In the genomic region with DNA sequence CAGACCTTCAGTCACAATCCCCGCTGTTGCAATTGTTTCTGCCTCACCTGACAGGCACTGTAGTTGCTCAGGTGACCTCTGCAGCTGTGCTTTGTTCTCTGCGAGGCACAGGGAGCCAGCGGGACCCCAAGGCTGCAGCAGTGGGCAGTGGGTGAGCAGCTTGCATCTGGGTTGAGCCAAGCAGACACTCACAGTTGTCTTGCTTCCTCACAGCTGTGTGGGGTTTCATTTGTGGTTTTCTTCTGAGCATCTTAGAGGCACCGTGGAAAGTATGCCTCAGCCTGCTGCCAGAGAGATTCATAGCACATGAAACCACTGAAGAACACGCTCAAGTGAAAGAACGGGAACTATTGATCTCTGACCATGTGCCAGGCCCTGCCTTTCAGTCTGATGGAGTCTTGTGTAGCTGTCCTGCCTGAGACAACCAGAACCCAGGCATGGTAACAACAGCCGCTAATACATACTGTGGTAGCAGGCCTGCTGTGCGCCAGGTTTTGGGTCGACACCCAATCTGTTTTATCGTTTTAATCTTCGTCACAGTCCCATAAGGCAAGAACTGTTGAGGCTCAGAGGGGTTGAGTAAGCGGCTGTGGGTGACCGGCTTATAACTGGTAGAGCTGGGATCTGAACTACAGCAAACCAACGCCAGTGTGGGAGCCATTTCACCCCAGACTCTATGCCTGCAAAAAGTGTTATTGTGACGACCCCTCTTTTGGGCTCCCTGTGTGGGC, we compare ENCODE assay signal across 8 cellular contexts. TPM values are rescaled to one million over a fixed set of nuclear protein-coding genes. Genes with fewer than 3 reads are reported as not detected.
A peak's percentile ranks its signal among the peaks of the same experiment; 100 is the strongest.
DNase-seq lines count a peak whose midpoint lies in the region; ATAC-seq, FAIRE-seq and TF ChIP-seq lines count a peak whose summit lies in the region.
"Had no signal": no experiment of that assay in that cellular context is flagged by ENCODE, and none has a peak within 500 bp of the region (broad histone marks: within the 10 kb centered on the region; RNA-seq: fewer than 3 reads in every experiment).

No MANE protein-coding gene starts in this region.

- ATAC-seq in GM19395 (IDR thresholded peaks at IDR 0.05; ENCODE audit: unreplicated experiment) (peak; percentile 97), HG03460 (IDR thresholded peaks at IDR 0.05; ENCODE audit: unreplicated experiment) (peak; percentile 95)

- peak; percentile 61 for DNase-seq in activated CD4-positive, alpha-beta T cell treated with anti-CD3 and anti-CD28 coated beads, Interleukin-2, amount 50 U/mL, for 1 hour
- peak; percentile 28 to 40 (median 29) for DNase-seq in effector memory CD4-positive, alpha-beta T cell
- DNase-seq in osteoblast (ENCODE audit: insufficient read length, low spot score, missing footprints) = no peak
- no peak for DNase-seq in frontal cortex (ENCODE audit: low spot score in 2 of 2)

- H3K9me3 ChIP-seq in effector memory CD4-positive, alpha-beta T cell (ENCODE audit: control insufficient read depth, low read length) = no peaks in the 10 kb centered on the region
- no peaks in the 10 kb centered on the region for H3K9me3 ChIP-seq in osteoblast (ENCODE audit: low read depth, low read length)
- no peaks in the 10 kb centered on the region for H3K9me3 ChIP-seq in thymus (ENCODE audit: control insufficient read depth)

- H3K27me3 ChIP-seq in effector memory CD4-positive, alpha-beta T cell (replicated peaks; ENCODE audit: control insufficient read depth, insufficient read depth, low read length, poor library complexity, severe bottlenecking) = no peaks in the 10 kb centered on the region
- no peaks in the 10 kb centered on the region for H3K27me3 ChIP-seq in osteoblast (ENCODE audit: insufficient read depth, low read length)
- no peaks in the 10 kb centered on the region for H3K27me3 ChIP-seq in thymus (ENCODE audit: control insufficient read depth, insufficient read depth)

- peak overlapping the region; percentile 87 for H3K4me2 ChIP-seq in osteoblast (ENCODE audit: insufficient read depth, low read length)

- no peak for FAIRE-seq in frontal cortex (lab: Jason Lieb, UNC)

- peaks cover 36% of the 10 kb centered on the region for H3K4me1 ChIP-seq in effector memory CD4-positive, alpha-beta T cell (ENCODE audit: control insufficient read depth, insufficient read depth, low read length, poor library complexity, severe bottlenecking)
- H3K4me1 ChIP-seq in osteoblast (ENCODE audit: insufficient read depth, low read length) (peaks cover 3% of the 10 kb centered on the region), thymus (ENCODE audit: control insufficient read depth, insufficient read depth, low read length) (peaks cover 45% of the 10 kb centered on the region)

- peak overlapping the region; percentile 97 for H2AFZ ChIP-seq in osteoblast (ENCODE audit: low read length)

- no peaks in the 10 kb centered on the region for H3K36me3 ChIP-seq in effector memory CD4-positive, alpha-beta T cell (ENCODE audit: control insufficient read depth, insufficient read depth, low read length)
- H3K36me3 ChIP-seq in osteoblast (ENCODE audit: insufficient read depth, low read length) (no peaks in the 10 kb centered on the region), thymus (ENCODE audit: control insufficient read depth, insufficient read depth) (no peaks in the 10 kb centered on the region)

- no peaks in the 10 kb centered on the region for H3K79me2 ChIP-seq in osteoblast (ENCODE audit: insufficient read depth, low read length)

- WGBS in thymus = 8% methylated on average over 15 of the region's 15 CpGs

- peak overlapping the region; percentile 81 for H3K27ac ChIP-seq in effector memory CD4-positive, alpha-beta T cell (ENCODE audit: insufficient read depth, low read length, poor library complexity, severe bottlenecking)
- H3K27ac ChIP-seq in osteoblast (ENCODE audit: low read depth, low read length) (no peak overlapping the region), thymus (ENCODE audit: low read depth) (peak overlapping the region; percentile 98)
- H3K27ac ChIP-seq: epithelial cell of prostate had no signal

- peak overlapping the region; percentile 59 for H3K4me3 ChIP-seq in effector memory CD4-positive, alpha-beta T cell (ENCODE audit: insufficient read depth, low read depth, low read length, poor library complexity, severe bottlenecking)
- H3K4me3 ChIP-seq in osteoblast (ENCODE audit: insufficient read depth, low read length) (peak overlapping the region; percentile 69), thymus (ENCODE audit: low read length) (peak overlapping the region; percentile 70)

- TF ChIP-seq CTCF in osteoblast (IDR thresholded peaks at IDR 0.05; ENCODE audit: extremely low read depth, low read depth, low read length) = no peak

- no peaks in the 10 kb centered on the region for H4K20me1 ChIP-seq in osteoblast (ENCODE audit: insufficient read depth, low read length)

RNA-seq across cellular contexts. Expression of gene GRK7, which starts 33.4 kb away (rescaled TPM):
- total RNA-seq in osteoblast (not detected in 2 replicates), frontal cortex (under 0.01 TPM)
- polyA plus RNA-seq in thymus = 0.14 TPM

RNA-seq across cellular contexts. Expression of gene RNF7, which starts 58.5 kb away (rescaled TPM):
- total RNA-seq in osteoblast (48.1 and 52.2 TPM in 2 replicates), frontal cortex (39.9 TPM)
- polyA plus RNA-seq in thymus = 157 TPM

Comparison
In these comparisons a context has a peak if more than half of its experiments do, and no peak if none do; other contexts are left out.
1. DNase-seq: peak in activated CD4-positive, alpha-beta T cell treated with anti-CD3 and anti-CD28 coated beads, Interleukin-2, amount 50 U/mL, for 1 hour (single experiment) and effector memory CD4-positive, alpha-beta T cell (3 of 3); none in osteoblast (single experiment) and frontal cortex (0 of 2).
2. Peak in every context shown above with its lines, with median percentiles within 50 percentile points of each other: H3K4me3 ChIP-seq.